Comparison of ENCODE assay signal across 21 cellular contexts in genomic region chr20:8664778-8665177, GRCh38.
A peak's percentile ranks its signal among the peaks of the same experiment; 100 is the strongest.
DNase-seq lines count a peak whose midpoint lies in the region; ATAC-seq and TF ChIP-seq lines count a peak whose summit lies in the region.
"Had no signal": no experiment of that assay in that cellular context is flagged by ENCODE, and none has a peak within 500 bp of the region (broad histone marks: within the 10 kb centered on the region; RNA-seq: fewer than 3 reads in every experiment).

No MANE protein-coding gene starts in this region.

- peak; percentile 22 for TF ChIP-seq CTCF in GM06990 (IDR thresholded peaks at IDR 0.05; ENCODE audit: insufficient read depth, low read length, poor library complexity, severe bottlenecking)
- TF ChIP-seq CTCF in VCaP (conservative IDR thresholded peaks at IDR 0.05) = 0 out of 2 replicates have a peak, but pooled peaks have one; percentile 6

- no peaks in the 10 kb centered on the region for H3K36me3 ChIP-seq in GM06990 (ENCODE audit: control insufficient read depth, insufficient read depth, low read length)
- H3K36me3 ChIP-seq: cardiac muscle cell, upper lobe of left lung had no signal

- no peak for DNase-seq in GM06990 (ENCODE audit: extremely low read depth, insufficient read length)
- DNase-seq in HT1080 (ENCODE audit: low read depth) = peak; percentile 4
- peak; percentile 37 for DNase-seq in iPS-NIHi11 (ENCODE audit: low spot score)
- DNase-seq in dedifferentiated amniotic fluid mesenchymal stem cell (ENCODE audit: extremely low spot score) = no peak
- no peak for DNase-seq in NK-92 (lab: John Stamatoyannopoulos, UW; ENCODE audit: unreplicated experiment)
- DNase-seq in NCI-H2029 (lab: John Stamatoyannopoulos, UW) = no peak
- DNase-seq: activated CD8-positive, alpha-beta T cell treated with anti-CD3 and anti-CD28 coated beads, Interleukin-2, amount 10 ng/mL, durations not matched to agents 7 days and 5 days; activated T-cell treated with anti-CD3 and anti-CD28 coated beads, Interleukin-2, amount 50 U/mL, for 72 hours; DMS 273 treated with DMSO at 0.1 percent for 48 hours; effector CD4-positive, alpha-beta T cell; hippocampal formation; NCI-H2081; NCI-H510A; retina; stimulated activated naive CD4-positive, alpha-beta T cell treated with Interleukin-2 at 50 U/mL for 16 hours; T-cell; upper lobe of left lung had no signal

- no peaks in the 10 kb centered on the region for H3K27me3 ChIP-seq in GM06990 (replicated peaks; ENCODE audit: control insufficient read depth, insufficient read depth, low read length)
- H3K27me3 ChIP-seq: BLaER1 treated with 17β-estradiol and CSF1 and Interleukin-3, amounts not matched to agents 10 nM and 100 nM; cardiac muscle cell; upper lobe of left lung had no signal

- no peak overlapping the region for H3K27ac ChIP-seq in VCaP
- H3K27ac ChIP-seq: BLaER1 treated with 17β-estradiol and CSF1 and Interleukin-3, amounts not matched to agents 10 nM and 100 nM; cardiac muscle cell; upper lobe of left lung had no signal

- no peak overlapping the region for H3K4me3 ChIP-seq in GM06990 (replicated peaks; ENCODE audit: low read depth, low read length)
- H3K4me3 ChIP-seq: BLaER1 treated with 17β-estradiol and CSF1 and Interleukin-3, amounts not matched to agents 10 nM and 100 nM; cardiac muscle cell; upper lobe of left lung had no signal

- no peak for ATAC-seq in GM18873 (IDR thresholded peaks at IDR 0.05; ENCODE audit: low FRiP score, unreplicated experiment)
- ATAC-seq: activated CD8-positive, alpha-beta T cell treated with anti-CD3 and anti-CD28 coated beads, Interleukin-2, amount 10 ng/mL, durations not matched to agents 7 days and 5 days; activated T-cell treated with anti-CD3 and anti-CD28 coated beads, Interleukin-2, amount 50 U/mL, for 72 hours; T-cell had no signal

Comparison
In these comparisons a context has a peak if more than half of its experiments do, and no peak if none do; other contexts are left out.
1. DNase-seq: peak in HT1080 (single experiment) and iPS-NIHi11 (single experiment); none in GM06990 (single experiment), dedifferentiated amniotic fluid mesenchymal stem cell (single experiment), NK-92 (single experiment) and NCI-H2029 (single experiment).